Comparison of ENCODE assay signal across 25 cellular contexts in genomic region chr9:85892406-85892805, GRCh38.
"Had no signal": no experiment of that assay in that cellular context is flagged by ENCODE, and none has a peak within 500 bp of the region (broad histone marks: within the 10 kb centered on the region; RNA-seq: fewer than 3 reads in every experiment).

No MANE protein-coding gene starts in this region.

- H3K4me3 ChIP-seq: left ventricle myocardium inferior, lung, mucosa of descending colon, pancreas, prostate gland, skin epidermis, spleen, tibial nerve, uterus had no signal

- H3K4me3 Mint-ChIP-seq: naive thymus-derived CD4-positive, alpha-beta T cell; nephron; neural crest cell; stimulated activated effector memory CD8-positive, alpha-beta T cell treated with anti-CD3 and anti-CD28 coated beads, Interleukin-12 subunit alpha, Interleukin-12 subunit beta, amount 100 ng/mL, for 72 hours; stimulated activated naive CD8-positive, alpha-beta T cell treated with anti-CD3 and anti-CD28 coated beads, Interleukin-15, Interleukin-2, amounts not matched to agents 100 ng/mL and 50 ng/mL, for 24 hours; type B pancreatic cell had no signal

- H3K9me3 Mint-ChIP-seq: neural crest cell; stimulated activated naive CD8-positive, alpha-beta T cell treated with anti-CD3 and anti-CD28 coated beads, Interleukin-15, Interleukin-2, amounts not matched to agents 100 ng/mL and 50 ng/mL, for 24 hours; type B pancreatic cell had no signal

- H3K27ac Mint-ChIP-seq: nephron; stimulated activated effector memory CD8-positive, alpha-beta T cell treated with anti-CD3 and anti-CD28 coated beads, Interleukin-12 subunit alpha, Interleukin-12 subunit beta, amount 100 ng/mL, for 72 hours; stimulated activated naive CD8-positive, alpha-beta T cell treated with anti-CD3 and anti-CD28 coated beads, Interleukin-15, Interleukin-2, amounts not matched to agents 100 ng/mL and 50 ng/mL, for 24 hours; type B pancreatic cell had no signal

- H3K27me3 Mint-ChIP-seq: stimulated activated naive CD8-positive, alpha-beta T cell treated with anti-CD3 and anti-CD28 coated beads, Interleukin-15, Interleukin-2, amounts not matched to agents 100 ng/mL and 50 ng/mL, for 24 hours; type B pancreatic cell had no signal

- H3K36me3 Mint-ChIP-seq: stimulated activated effector memory CD8-positive, alpha-beta T cell treated with anti-CD3 and anti-CD28 coated beads, Interleukin-12 subunit alpha, Interleukin-12 subunit beta, amount 100 ng/mL, for 72 hours; type B pancreatic cell had no signal

- H3K27me3 ChIP-seq: pancreas, spleen, tibial nerve, uterus had no signal

- ATAC-seq: mucosa of descending colon; naive thymus-derived CD4-positive, alpha-beta T cell; pancreas; right cardiac atrium; sciatic nerve; stimulated activated effector memory CD8-positive, alpha-beta T cell treated with anti-CD3 and anti-CD28 coated beads, Interleukin-12 subunit alpha, Interleukin-12 subunit beta, amount 100 ng/mL, for 72 hours had no signal

- DNase-seq: islet precursor cell; left ventricle myocardium inferior; midbrain; mucosa of descending colon; naive thymus-derived CD4-positive, alpha-beta T cell; nucleus accumbens; pancreas; posterior cingulate gyrus; retina; right cardiac atrium; spleen; stimulated activated CD4-positive, alpha-beta T cell treated with anti-CD3 and anti-CD28 coated beads, Interleukin-4, amount 100 ng/mL, for 24 hours; stimulated activated naive CD4-positive, alpha-beta T cell; substantia nigra; uterus had no signal

- H3K4me1 Mint-ChIP-seq: nephron; neural crest cell; stimulated activated effector memory CD8-positive, alpha-beta T cell treated with anti-CD3 and anti-CD28 coated beads, Interleukin-12 subunit alpha, Interleukin-12 subunit beta, amount 100 ng/mL, for 72 hours had no signal

- H3K27ac ChIP-seq: left ventricle myocardium inferior, pancreas, prostate gland, skin epidermis, spleen, tibial nerve, uterus had no signal
